26 cellular contexts compared by ENCODE assay signal in the genomic region with DNA sequence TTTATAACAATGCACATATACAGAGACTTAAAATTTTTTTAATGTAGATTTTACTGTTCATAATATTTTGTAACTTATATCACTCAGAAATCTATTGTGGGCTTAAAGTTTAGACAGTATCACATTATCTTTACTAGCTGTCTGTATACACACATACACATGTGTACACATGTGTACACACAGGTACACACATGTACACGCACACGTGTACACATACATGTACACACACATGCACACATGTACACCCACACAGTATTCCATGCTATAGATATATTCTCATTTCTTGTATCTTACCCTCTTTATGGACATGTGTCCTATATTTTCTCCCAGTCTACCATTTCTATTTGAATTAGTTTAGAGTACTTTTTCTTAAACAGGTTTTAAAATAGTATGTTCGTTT.
"Had no signal": no experiment of that assay in that cellular context is flagged by ENCODE, and none has a peak within 500 bp of the region (broad histone marks: within the 10 kb centered on the region; RNA-seq: fewer than 3 reads in every experiment).

No MANE protein-coding gene starts in this region.

- H3K27me3 ChIP-seq: colonic mucosa, esophagus squamous epithelium, gastrocnemius medialis, heart right ventricle, left lung had no signal

- ATAC-seq: effector memory CD8-positive, alpha-beta T cell; esophagus mucosa; gastrocnemius medialis; heart right ventricle; left colon; left lung; left ventricle myocardium superior; lower lobe of right lung; mucosa of descending colon had no signal

- H3K27ac ChIP-seq: colonic mucosa, epithelial cell of prostate, esophagus squamous epithelium, gastrocnemius medialis, heart right ventricle, left lung, lower lobe of right lung had no signal

- H3K9me3 ChIP-seq: colonic mucosa, esophagus squamous epithelium, gastrocnemius medialis, heart right ventricle, left lung, lower lobe of right lung, mucosa of descending colon had no signal

- H3K36me3 ChIP-seq: colonic mucosa had no signal

- H3K4me1 ChIP-seq: colonic mucosa, gastrocnemius medialis, left lung, lower lobe of right lung had no signal

- DNase-seq: colonic mucosa; cortex of kidney; effector CD8-positive, alpha-beta T cell; effector memory CD8-positive, alpha-beta T cell; endodermal cell; erythroblast; esophagus squamous epithelium; foreskin fibroblast; foreskin melanocyte; gastrocnemius medialis; glutamatergic neuron; head of caudate nucleus; heart right ventricle; hippocampal formation; islet precursor cell; kidney; kidney glomerular epithelial cell; left colon; left lung; left ventricle myocardium superior; lower lobe of right lung; mesenchymal stem cell; mucosa of descending colon; naive B cell had no signal

- FAIRE-seq: kidney had no signal

- H3K4me3 ChIP-seq: colonic mucosa, esophagus squamous epithelium, gastrocnemius medialis, heart right ventricle, left lung, lower lobe of right lung, mucosa of descending colon had no signal
